In the genomic region with DNA sequence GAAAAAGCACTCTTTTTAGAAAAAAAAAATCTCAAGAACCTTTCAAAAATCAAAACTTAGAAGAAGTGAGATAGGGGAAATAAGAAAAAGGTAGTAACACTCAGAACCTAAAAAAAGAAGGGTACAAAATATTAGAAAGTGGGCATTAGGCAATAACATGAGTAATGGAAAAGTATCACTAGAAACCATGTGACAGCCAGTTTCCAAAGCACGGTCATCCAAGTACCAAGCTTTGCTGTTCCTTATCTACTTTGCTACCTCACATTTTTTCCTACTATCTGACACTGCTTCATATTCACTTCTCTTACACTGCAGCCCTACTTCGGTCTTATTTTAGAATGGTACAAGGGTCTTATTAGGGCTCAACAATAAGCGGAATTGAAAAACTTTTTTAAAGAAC, we compare ENCODE assay signal across 1 cellular context.
TF ChIP-seq lines count a peak whose summit lies in the region.

No MANE protein-coding gene starts in this region.

TF ChIP-seq in K562, 482 proteins besides CTCF, POLR2A, EP300 and RAD21 (continued from another document and continues in another):
- TF ChIP-seq CCNT2 (IDR thresholded peaks at IDR 0.05; ENCODE audit: borderline replicate concordance, extremely low read depth, insufficient read length, low read depth, low read length) (peak; percentile 53), XRCC5 (IDR thresholded peaks at IDR 0.05; ENCODE audit: low read depth, low read length) (no peak), ZNF124 (CRISPR knock-in tag; IDR thresholded peaks at IDR 0.05) (no peak), FOXK1 (CRISPR knock-in tag; IDR thresholded peaks at IDR 0.05; ENCODE audit: borderline replicate concordance) (no peak), ZNF277 (CRISPR knock-in tag; IDR thresholded peaks at IDR 0.05; ENCODE audit: borderline replicate concordance) (no peak), DPF2 (IDR thresholded peaks at IDR 0.05) (peak; percentile 70; the same call in 1 of the 2 replicates), ATF3 (IDR thresholded peaks at IDR 0.05) (peak; percentile 64), ATF3 (CRISPR knock-in tag; conservative IDR thresholded peaks at IDR 0.05) (no peak), MYBL2 (IDR thresholded peaks at IDR 0.05; ENCODE audit: low read depth) (0 out of 2 replicates have a peak, but pooled peaks have one; percentile 0), MYBL2 (CRISPR knock-in tag; IDR thresholded peaks at IDR 0.05; ENCODE audit: borderline replicate concordance) (no peak), TEAD1 (CRISPR knock-in tag; IDR thresholded peaks at IDR 0.05) (peak in 1 of 2 experiments; percentile 41; a peak in 1 of 4 replicates), ZNF717 (CRISPR knock-in tag; IDR thresholded peaks at IDR 0.05) (no peak), HES1 (IDR thresholded peaks at IDR 0.05; ENCODE audit: low read depth) (no peak), PURB (CRISPR knock-in tag; IDR thresholded peaks at IDR 0.05; ENCODE audit: low read depth) (no peak), NRF1 (conservative IDR thresholded peaks at IDR 0.05 in 1 of 2, IDR thresholded peaks at IDR 0.05 in 1 of 2) (no peak), YY1 (IDR thresholded peaks at IDR 0.05; ENCODE audit: borderline replicate concordance in 1 of 3, control insufficient read depth in 1 of 3, extremely low read depth in 1 of 3, insufficient read depth in 3 of 3, insufficient read length in 1 of 3, insufficient replicate concordance in 2 of 3, low read depth in 1 of 3, low read length in 2 of 3) (no peak), KDM4B (IDR thresholded peaks at IDR 0.05; ENCODE audit: borderline replicate concordance in 2 of 2, low read depth in 1 of 2) (no peak), CHAMP1 (IDR thresholded peaks at IDR 0.05) (peak; percentile 55; the same call in 1 of the 2 replicates), ZNF785 (CRISPR knock-in tag; IDR thresholded peaks at IDR 0.05) (no peak), SMARCC2 (IDR thresholded peaks at IDR 0.05; ENCODE audit: low read depth) (no peak), CBFA2T3 (IDR thresholded peaks at IDR 0.05) (peak; percentile 19; the same call in 1 of the 2 replicates), MAFF (IDR thresholded peaks at IDR 0.05; ENCODE audit: low read length) (0 out of 2 replicates have a peak, but pooled peaks have one; percentile 10), JUNB (CRISPR knock-in tag; conservative IDR thresholded peaks at IDR 0.05) (0 out of 2 replicates have a peak, but pooled peaks have one; percentile 32), NFATC3 (IDR thresholded peaks at IDR 0.05) (0 out of 2 replicates have a peak, but pooled peaks have one; percentile 57), TCF7L2 (IDR thresholded peaks at IDR 0.05; ENCODE audit: low read depth, low read length) (no peak), ZFP36 (IDR thresholded peaks at IDR 0.05; ENCODE audit: low read depth, low read length, partially characterized antibody) (no peak), KLF1 (tag; IDR thresholded peaks at IDR 0.05) (no peak), CHD1 (IDR thresholded peaks at IDR 0.05; ENCODE audit: low read length) (no peak), NCOA1 (IDR thresholded peaks at IDR 0.05; ENCODE audit: low read depth) (no peak), SMARCA4 (IDR thresholded peaks at IDR 0.05) (peak; percentile 69; the same call in 1 of the 2 replicates), ATF1 (CRISPR knock-in tag; IDR thresholded peaks at IDR 0.05) (no peak), ATF1 (tag; IDR thresholded peaks at IDR 0.05) (peak; percentile 51), ADNP (tag; IDR thresholded peaks at IDR 0.05) (no peak; the same call in 1 of the 2 replicates), C11orf30 (IDR thresholded peaks at IDR 0.05; ENCODE audit: low read depth) (peak; percentile 40; the same call in 1 of the 2 replicates), TEAD2 (tag; IDR thresholded peaks at IDR 0.05) (no peak), TFE3 (CRISPR knock-in tag; IDR thresholded peaks at IDR 0.05) (peak; percentile 49), ZNF512 (tag; IDR thresholded peaks at IDR 0.05) (0 out of 2 replicates have a peak, but pooled peaks have one; percentile 5), ZFX (CRISPR knock-in tag; IDR thresholded peaks at IDR 0.05) (no peak), RCOR1 (IDR thresholded peaks at IDR 0.05; ENCODE audit: borderline replicate concordance in 1 of 2, low read depth in 2 of 2, low read length in 2 of 2) (peak in 1 of 2 experiments; percentile 55; a peak in 1 of 4 replicates), ATF7 (IDR thresholded peaks at IDR 0.05) (peak; percentile 68; the same call in 1 of the 2 replicates), SMARCE1 (IDR thresholded peaks at IDR 0.05) (peak; percentile 45; the same call in 1 of the 2 replicates), SAP30 (IDR thresholded peaks at IDR 0.05; ENCODE audit: borderline replicate concordance, insufficient read depth, low read depth, low read length, poor library complexity, severe bottlenecking) (no peak), ARID1B (IDR thresholded peaks at IDR 0.05) (peak; percentile 52; the same call in 1 of the 2 replicates), MAFG (tag; conservative IDR thresholded peaks at IDR 0.05) (peak; percentile 55), ZNF12 (CRISPR knock-in tag; IDR thresholded peaks at IDR 0.05) (no peak)
- TF ChIP-seq, protein P1, sequence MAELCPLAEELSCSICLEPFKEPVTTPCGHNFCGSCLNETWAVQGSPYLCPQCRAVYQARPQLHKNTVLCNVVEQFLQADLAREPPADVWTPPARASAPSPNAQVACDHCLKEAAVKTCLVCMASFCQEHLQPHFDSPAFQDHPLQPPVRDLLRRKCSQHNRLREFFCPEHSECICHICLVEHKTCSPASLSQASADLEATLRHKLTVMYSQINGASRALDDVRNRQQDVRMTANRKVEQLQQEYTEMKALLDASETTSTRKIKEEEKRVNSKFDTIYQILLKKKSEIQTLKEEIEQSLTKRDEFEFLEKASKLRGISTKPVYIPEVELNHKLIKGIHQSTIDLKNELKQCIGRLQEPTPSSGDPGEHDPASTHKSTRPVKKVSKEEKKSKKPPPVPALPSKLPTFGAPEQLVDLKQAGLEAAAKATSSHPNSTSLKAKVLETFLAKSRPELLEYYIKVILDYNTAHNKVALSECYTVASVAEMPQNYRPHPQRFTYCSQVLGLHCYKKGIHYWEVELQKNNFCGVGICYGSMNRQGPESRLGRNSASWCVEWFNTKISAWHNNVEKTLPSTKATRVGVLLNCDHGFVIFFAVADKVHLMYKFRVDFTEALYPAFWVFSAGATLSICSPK (IDR thresholded peaks at IDR 0.05; ENCODE audit: borderline replicate concordance), result no peak
- TF ChIP-seq, protein P2, sequence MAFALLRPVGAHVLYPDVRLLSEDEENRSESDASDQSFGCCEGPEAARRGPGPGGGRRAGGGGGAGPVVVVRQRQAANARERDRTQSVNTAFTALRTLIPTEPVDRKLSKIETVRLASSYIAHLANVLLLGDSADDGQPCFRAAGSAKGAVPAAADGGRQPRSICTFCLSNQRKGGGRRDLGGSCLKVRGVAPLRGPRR (CRISPR knock-in tag; IDR thresholded peaks at IDR 0.05), result no peak
- TF ChIP-seq, protein P3, sequence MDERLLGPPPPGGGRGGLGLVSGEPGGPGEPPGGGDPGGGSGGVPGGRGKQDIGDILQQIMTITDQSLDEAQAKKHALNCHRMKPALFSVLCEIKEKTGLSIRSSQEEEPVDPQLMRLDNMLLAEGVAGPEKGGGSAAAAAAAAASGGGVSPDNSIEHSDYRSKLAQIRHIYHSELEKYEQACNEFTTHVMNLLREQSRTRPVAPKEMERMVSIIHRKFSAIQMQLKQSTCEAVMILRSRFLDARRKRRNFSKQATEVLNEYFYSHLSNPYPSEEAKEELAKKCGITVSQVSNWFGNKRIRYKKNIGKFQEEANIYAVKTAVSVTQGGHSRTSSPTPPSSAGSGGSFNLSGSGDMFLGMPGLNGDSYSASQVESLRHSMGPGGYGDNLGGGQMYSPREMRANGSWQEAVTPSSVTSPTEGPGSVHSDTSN (CRISPR knock-in tag; IDR thresholded peaks at IDR 0.05; ENCODE audit: low read depth), result no peak
- TF ChIP-seq, protein P3 (tag; conservative IDR thresholded peaks at IDR 0.05; ENCODE audit: low read depth), result peak; percentile 76
- TF ChIP-seq, protein P4, sequence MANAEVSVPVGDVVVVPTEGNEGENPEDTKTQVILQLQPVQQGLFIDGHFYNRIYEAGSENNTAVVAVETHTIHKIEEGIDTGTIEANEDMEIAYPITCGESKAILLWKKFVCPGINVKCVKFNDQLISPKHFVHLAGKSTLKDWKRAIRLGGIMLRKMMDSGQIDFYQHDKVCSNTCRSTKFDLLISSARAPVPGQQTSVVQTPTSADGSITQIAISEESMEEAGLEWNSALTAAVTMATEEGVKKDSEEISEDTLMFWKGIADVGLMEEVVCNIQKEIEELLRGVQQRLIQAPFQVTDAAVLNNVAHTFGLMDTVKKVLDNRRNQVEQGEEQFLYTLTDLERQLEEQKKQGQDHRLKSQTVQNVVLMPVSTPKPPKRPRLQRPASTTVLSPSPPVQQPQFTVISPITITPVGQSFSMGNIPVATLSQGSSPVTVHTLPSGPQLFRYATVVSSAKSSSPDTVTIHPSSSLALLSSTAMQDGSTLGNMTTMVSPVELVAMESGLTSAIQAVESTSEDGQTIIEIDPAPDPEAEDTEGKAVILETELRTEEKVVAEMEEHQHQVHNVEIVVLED (CRISPR knock-in tag; IDR thresholded peaks at IDR 0.05), result peak; percentile 11; the same call in 1 of the 2 replicates
